8 cellular contexts compared by ENCODE assay signal in genomic region chr1:7808253-7808844, GRCh38. TPM values are rescaled to one million over a fixed set of nuclear protein-coding genes. Genes with fewer than 3 reads are reported as not detected.
DNase-seq lines count a peak whose midpoint lies in the region; ATAC-seq and TF ChIP-seq lines count a peak whose summit lies in the region.

No MANE protein-coding gene starts in this region.

- no TSS peak for BruUV-seq in PC-9 (replicated peaks; lab: Mats Ljungman, UMichigan)

- DNase-seq in AG09309 (ENCODE audit: low read depth) (peak; percentile 11), GM13977 (ENCODE audit: low spot score) (peak; percentile 40), PC-9 (no peak), fibroblast of lung (ENCODE audit: low read depth in 2 of 2) (peak; percentile 42 to 74), testis (no peak), occipital lobe (lab: John Stamatoyannopoulos, UW) (no peak), posterior vena cava (ENCODE audit: low spot score) (no peak)

- H3K79me2 ChIP-seq in PC-9 (ENCODE audit: low read depth) (no peaks in the 10 kb centered on the region), fibroblast of lung (ENCODE audit: control insufficient read depth, insufficient read depth, low read length) (no peaks in the 10 kb centered on the region)

- H3K9me2 ChIP-seq in PC-9 (ENCODE audit: insufficient read depth): no peaks in the 10 kb centered on the region

- H3K4me3 ChIP-seq in AG09309 (ENCODE audit: control insufficient read depth, low read depth, low read length) (no peak overlapping the region), PC-9 (no peak overlapping the region), fibroblast of lung (replicated peaks in 1 of 4; ENCODE audit: control extremely low read depth in 1 of 4, insufficient read depth in 1 of 4, low read depth in 3 of 4, low read length in 4 of 4) (no peak overlapping the region), testis (no peak overlapping the region)

- H2AFZ ChIP-seq in PC-9 (no peak overlapping the region), fibroblast of lung (ENCODE audit: low read length) (no peak overlapping the region)

- H3K4me1 ChIP-seq in PC-9 (replicated peaks; ENCODE audit: insufficient read depth) (no peaks in the 10 kb centered on the region), fibroblast of lung (ENCODE audit: control insufficient read depth, extremely low read depth, insufficient read depth, low read length) (peaks cover 2% of the 10 kb centered on the region), testis (no peaks in the 10 kb centered on the region)

- ATAC-seq in GM21423 (IDR thresholded peaks at IDR 0.05; ENCODE audit: unreplicated experiment): no peak

- H3K36me3 ChIP-seq in PC-9 (ENCODE audit: low read depth) (0 out of 2 replicates have a peak, but pooled peaks cover 6% of the 10 kb centered on the region), fibroblast of lung (ENCODE audit: control insufficient read depth, insufficient read depth, low read length) (peaks cover 4% of the 10 kb centered on the region), testis (ENCODE audit: low read depth, missing control alignments) (no peaks in the 10 kb centered on the region)

- H3K9me3 ChIP-seq in PC-9 (ENCODE audit: insufficient read depth, low read depth): 0 out of 2 replicates have a peak, but pooled peaks cover 1% of the 10 kb centered on the region
- no peaks in the 10 kb centered on the region for H3K9me3 ChIP-seq in fibroblast of lung (ENCODE audit: control insufficient read depth, insufficient read depth, low read depth, low read length)
- no peaks in the 10 kb centered on the region for H3K9me3 ChIP-seq in testis

- H4K20me1 ChIP-seq in PC-9 (ENCODE audit: insufficient read depth) (no peaks in the 10 kb centered on the region), fibroblast of lung (ENCODE audit: control insufficient read depth, extremely low read depth, insufficient read depth, low read length) (no peaks in the 10 kb centered on the region)

- WGBS in testis, 2 donors: 55 to 59% methylated on average over 1 of the region's 1 CpG

- in situ Hi-C loops in GM13977 (cut with MboI; ENCODE audit: low pct_unique_long_range_greater_than_20kb, low sequenced_read_pairs, unreplicated experiment): no loop called here

- H3K27ac ChIP-seq in PC-9 (no peak overlapping the region), fibroblast of lung (ENCODE audit: insufficient read depth, low read length) (no peak overlapping the region), testis (no peak overlapping the region)

- CTCF ChIA-PET in PC-9 (lab: Charles Lee): interaction anchor here (0.5 to 1.0 kb wide), 6 partner anchors 13 to 1049 kb away, joined by 3 to 5 read pairs (median 3); no protein-coding TSS in a partner anchor

- POLR2A ChIA-PET in PC-9 (lab: Charles Lee; ENCODE audit: unreplicated experiment): interaction anchor here (0.7 kb wide), 1 partner anchor 253 kb away, joined by 3 read pairs; no protein-coding TSS in a partner anchor

- intact Hi-C loops in PC-9 (cut with micrococcal nuclease; ENCODE audit: unreplicated experiment) (no loop called here), testis (cut with DNase I; ENCODE audit: low total_unique reads) (no loop called here), posterior vena cava (cut with DNase I) (loop anchor here in 1 of 2 donors (10.0 kb wide), 1 partner anchor 96 kb away; no protein-coding TSS in a partner anchor)

- H3K9ac ChIP-seq in fibroblast of lung (ENCODE audit: insufficient read depth, low read length): no peak overlapping the region

- no peaks in the 10 kb centered on the region for H3F3A ChIP-seq in PC-9 (ENCODE audit: insufficient read depth, low read depth)

- no peaks in the 10 kb centered on the region for H3K27me3 ChIP-seq in PC-9 (ENCODE audit: insufficient read depth, low read depth)
- no peaks in the 10 kb centered on the region for H3K27me3 ChIP-seq in fibroblast of lung (ENCODE audit: control insufficient read depth, insufficient read depth, low read length)
- no peaks in the 10 kb centered on the region for H3K27me3 ChIP-seq in testis

- TF ChIP-seq CTCF in AG09309 (IDR thresholded peaks at IDR 0.05; ENCODE audit: control insufficient read depth, insufficient read depth, low read depth, low read length, missing control alignments) (peak; percentile 47), GM13977 (IDR thresholded peaks at IDR 0.05; ENCODE audit: extremely low read depth, insufficient read depth, missing control alignments) (peak; percentile 59), PC-9 (conservative IDR thresholded peaks at IDR 0.05) (peak; percentile 68), fibroblast of lung (conservative IDR thresholded peaks at IDR 0.05 in 1 of 2, IDR thresholded peaks at IDR 0.05 in 1 of 2; ENCODE audit: low read depth in 1 of 2, low read length in 2 of 2) (peak; percentile 31 to 52), testis (IDR thresholded peaks at IDR 0.05) (peak in 2 of 3 experiments; percentile 8 to 51)

- no peak for TF ChIP-seq POLR2A in testis (IDR thresholded peaks at IDR 0.05)

- H3K4me2 ChIP-seq in PC-9 (no peak overlapping the region), fibroblast of lung (ENCODE audit: extremely low read depth, insufficient read depth, low read length) (no peak overlapping the region)

RNA-seq across cellular contexts. Expression of gene PER3, which starts 24.3 kb away (rescaled TPM):
- total RNA-seq in PC-9 (2021): 25.1 and 32.9 TPM in 2 replicates
- total RNA-seq in fibroblast of lung: 10.3 and 18.8 TPM in 2 replicates
- polyA plus RNA-seq in fibroblast of lung: 10.3 and 16.6 TPM in 2 replicates
- 5.1 and 10.6 TPM in 2 replicates for polyA plus RNA-seq in fibroblast of lung (2012)
- polyA minus RNA-seq in fibroblast of lung (ENCODE audit: low replicate concordance): 13.4 and 19.8 TPM in 2 replicates
- 10 to 100 TPM; 32.7 to 40.8 TPM for total RNA-seq in testis
- 15.4 TPM for polyA plus RNA-seq in testis (ENCODE audit: insufficient read depth, low read depth, low replicate concordance)
- total RNA-seq in occipital lobe: 3.3 TPM
- 10 to 100 TPM; 11.3 to 19.0 TPM for total RNA-seq in posterior vena cava

RNA-seq across cellular contexts. Expression of gene VAMP3, which starts 37.3 kb away (rescaled TPM):
- total RNA-seq in PC-9 (2021) (78.6 and 81.9 TPM in 2 replicates), fibroblast of lung (76.3 and 106 TPM in 2 replicates), testis (10 to 100 TPM; 77.3 to 99.5 TPM), occipital lobe (39.5 TPM), posterior vena cava (100 to 1,000 TPM; 101 to 119 TPM)
- polyA plus RNA-seq in fibroblast of lung (221 and 257 TPM in 2 replicates), testis (ENCODE audit: insufficient read depth, low read depth, low replicate concordance) (95.5 TPM)
- polyA plus RNA-seq in fibroblast of lung (2012): 146 and 156 TPM in 2 replicates
- 82.6 and 100 TPM in 2 replicates for polyA minus RNA-seq in fibroblast of lung (ENCODE audit: low replicate concordance)

RNA-seq across cellular contexts. Expression of gene UTS2, which starts 44.5 kb away (rescaled TPM):
- 12.8 and 23.8 TPM in 2 replicates for total RNA-seq in PC-9 (2021)
- not detected in 2 replicates for total RNA-seq in fibroblast of lung
- not detected in 2 replicates for polyA plus RNA-seq in fibroblast of lung
- polyA plus RNA-seq in fibroblast of lung (2012): not detected in 2 replicates
- polyA minus RNA-seq in fibroblast of lung (ENCODE audit: low replicate concordance): not detected in 2 replicates
- not detected for total RNA-seq in testis
- polyA plus RNA-seq in testis (ENCODE audit: insufficient read depth, low read depth, low replicate concordance): 1.1 TPM
- total RNA-seq in occipital lobe: not detected
- total RNA-seq in posterior vena cava: 1 to 10 TPM in 1 of 2 donors, not detected in 1; 1.3 TPM

Comparison
In these comparisons a context has a peak if more than half of its experiments do, and no peak if none do; other contexts are left out.
1. DNase-seq: peak in AG09309 (single experiment), GM13977 (single experiment) and fibroblast of lung (2 of 2); none in PC-9 (0 of 2), testis (single experiment), occipital lobe (single experiment) and posterior vena cava (single experiment).
2. Peak in every context shown above with its lines, with median percentiles within 50 percentile points of each other: CTCF ChIP-seq.